In genomic region chr10:98433881-98434732, GRCh38 we compare ENCODE assay signal across 19 cellular contexts. TPM values are rescaled to one million over a fixed set of nuclear protein-coding genes. Genes with fewer than 3 reads are reported as not detected.
A peak's percentile ranks its signal among the peaks of the same experiment; 100 is the strongest.
DNase-seq lines count a peak whose midpoint lies in the region; ATAC-seq, FAIRE-seq and TF ChIP-seq lines count a peak whose summit lies in the region.
"Had no signal": no experiment of that assay in that cellular context is flagged by ENCODE, and none has a peak within 500 bp of the region (broad histone marks: within the 10 kb centered on the region; RNA-seq: fewer than 3 reads in every experiment).

No MANE protein-coding gene starts in this region.

- POLR2A ChIA-PET in naive thymus-derived CD4-positive, alpha-beta T cell (lab: Charles Lee): no interaction called here

- no peaks in the 10 kb centered on the region for H4K20me1 ChIP-seq in fibroblast of lung (ENCODE audit: control insufficient read depth, extremely low read depth, insufficient read depth, low read length)

- H3K27ac Mint-ChIP-seq in naive thymus-derived CD4-positive, alpha-beta T cell: no peak overlapping the region
- H3K27ac Mint-ChIP-seq: T-helper 1 cell treated with Interleukin-12 subunit alpha and Interleukin-12 subunit beta and Interleukin-4 antibody, amounts not matched to agents 30 μg/mL and 1 μg/mL, for 36 hours had no signal

- peaks cover 0 to 12% (median 3%) of the 10 kb centered on the region in 11 donors for H3K9me3 Mint-ChIP-seq in naive thymus-derived CD4-positive, alpha-beta T cell

- H2AFZ ChIP-seq in fibroblast of lung (ENCODE audit: low read length): no peak overlapping the region
- H2AFZ ChIP-seq: parathyroid adenoma had no signal

- no peak overlapping the region for H3K4me3 Mint-ChIP-seq in naive thymus-derived CD4-positive, alpha-beta T cell
- H3K4me3 Mint-ChIP-seq: T-helper 1 cell treated with Interleukin-12 subunit alpha and Interleukin-12 subunit beta and Interleukin-4 antibody, amounts not matched to agents 30 μg/mL and 1 μg/mL, for 36 hours had no signal

- H3K79me2 ChIP-seq in fibroblast of lung (ENCODE audit: control insufficient read depth, insufficient read depth, low read length): no peaks in the 10 kb centered on the region
- H3K79me2 ChIP-seq: parathyroid adenoma had no signal

- H3K4me3 ChIP-seq in fibroblast of lung (replicated peaks in 1 of 4; ENCODE audit: control extremely low read depth in 1 of 4, insufficient read depth in 1 of 4, low read depth in 3 of 4, low read length in 4 of 4): no peak overlapping the region
- H3K4me3 ChIP-seq in naive thymus-derived CD4-positive, alpha-beta T cell (ENCODE audit: low read length): no peak overlapping the region
- H3K4me3 ChIP-seq: BLaER1 treated with 17β-estradiol and CSF1 and Interleukin-3, amounts not matched to agents 10 nM and 100 nM; esophagus muscularis mucosa; testis had no signal

- H3K4me2 ChIP-seq in fibroblast of lung (ENCODE audit: extremely low read depth, insufficient read depth, low read length): no peak overlapping the region
- H3K4me2 ChIP-seq: BLaER1 treated with 17β-estradiol and CSF1 and Interleukin-3, amounts not matched to agents 10 nM and 100 nM had no signal

- FAIRE-seq in H54 (lab: Jason Lieb, UNC): peak; percentile 6

- peaks cover 26 to 77% (median 59%) of the 10 kb centered on the region in 5 donors for H3K36me3 Mint-ChIP-seq in naive thymus-derived CD4-positive, alpha-beta T cell

- H3K9ac ChIP-seq in fibroblast of lung (ENCODE audit: insufficient read depth, low read length): no peak overlapping the region
- H3K9ac ChIP-seq: BLaER1 treated with 17β-estradiol and CSF1 and Interleukin-3, amounts not matched to agents 10 nM and 100 nM; parathyroid adenoma had no signal

- no peak overlapping the region for H3K27ac ChIP-seq in fibroblast of lung (ENCODE audit: insufficient read depth, low read length)
- H3K27ac ChIP-seq in naive thymus-derived CD4-positive, alpha-beta T cell (ENCODE audit: low read depth, low read length): no peak overlapping the region
- H3K27ac ChIP-seq: BLaER1 treated with 17β-estradiol and CSF1 and Interleukin-3, amounts not matched to agents 10 nM and 100 nM; esophagus muscularis mucosa; parathyroid adenoma; testis had no signal

- CTCF ChIA-PET in naive thymus-derived CD4-positive, alpha-beta T cell (lab: Charles Lee): interaction anchor here (0.9 to 3.6 kb wide), 2 partner anchors 9 to 34 kb away, joined by 3 to 22 read pairs; no protein-coding TSS in a partner anchor

- peaks cover 5% of the 10 kb centered on the region for H3K4me1 ChIP-seq in fibroblast of lung (ENCODE audit: control insufficient read depth, extremely low read depth, insufficient read depth, low read length)
- H3K4me1 ChIP-seq in naive thymus-derived CD4-positive, alpha-beta T cell (ENCODE audit: control insufficient read depth in 2 of 2, insufficient read depth in 2 of 2, low read length in 2 of 2): no peaks in the 10 kb centered on the region
- H3K4me1 ChIP-seq: parathyroid adenoma, testis had no signal

- no peak for ATAC-seq in naive thymus-derived CD4-positive, alpha-beta T cell
- ATAC-seq: activated CD4-positive, CD25-positive, alpha-beta regulatory T cell treated with anti-CD3 and anti-CD28 coated beads, Interleukin-2, amount 50 U/mL, for 24 hours; left colon had no signal

- no peak for TF ChIP-seq CTCF in fibroblast of lung (conservative IDR thresholded peaks at IDR 0.05 in 1 of 2, IDR thresholded peaks at IDR 0.05 in 1 of 2; ENCODE audit: low read depth in 1 of 2, low read length in 2 of 2)

- peaks cover 31% of the 10 kb centered on the region for H3K36me3 ChIP-seq in fibroblast of lung (ENCODE audit: control insufficient read depth, insufficient read depth, low read length)
- H3K36me3 ChIP-seq in naive thymus-derived CD4-positive, alpha-beta T cell (ENCODE audit: control insufficient read depth in 2 of 3, insufficient read depth in 3 of 3, low read length in 3 of 3): peaks cover 22 to 73% (median 29%) of the 10 kb centered on the region in 3 experiments

- intact Hi-C loops in naive thymus-derived CD4-positive, alpha-beta T cell (cut with micrococcal nuclease): no loop called here

- peaks cover 1 to 12% (median 6%) of the 10 kb centered on the region in 7 donors for H3K4me1 Mint-ChIP-seq in naive thymus-derived CD4-positive, alpha-beta T cell

- no peak for TF ChIP-seq POLR2A in H54 (IDR thresholded peaks at IDR 0.05; ENCODE audit: low read depth, low read length)

- H3K9me3 ChIP-seq in fibroblast of lung (ENCODE audit: control insufficient read depth, insufficient read depth, low read depth, low read length): no peaks in the 10 kb centered on the region
- H3K9me3 ChIP-seq in naive thymus-derived CD4-positive, alpha-beta T cell (ENCODE audit: control insufficient read depth in 2 of 3, low read length in 3 of 3): no peaks in the 10 kb centered on the region
- H3K9me3 ChIP-seq: esophagus muscularis mucosa, testis had no signal

- DNase-seq in H54 (ENCODE audit: insufficient read length, low spot score) (peak; percentile 62), RKO (ENCODE audit: low spot score) (peak; percentile 52), fibroblast of lung (ENCODE audit: low read depth in 2 of 2) (peak; percentile 62 to 81), renal cortical epithelial cell (ENCODE audit: low read depth) (peak; percentile 85), NK-92 (lab: John Stamatoyannopoulos, UW; ENCODE audit: unreplicated experiment) (no peak), NCI-H187 (lab: John Stamatoyannopoulos, UW) (no peak)
- DNase-seq in naive thymus-derived CD4-positive, alpha-beta T cell: no peak
- DNase-seq: activated naive CD4-positive, alpha-beta T cell; hypothalamus; left colon; NCI-H1048; NCI-H82; stimulated activated CD4-positive, alpha-beta T cell treated with anti-CD3 and anti-CD28 coated beads, Interleukin-4, amount 100 ng/mL, for 24 hours; testis had no signal

- H3K27me3 Mint-ChIP-seq in naive thymus-derived CD4-positive, alpha-beta T cell: no peaks in the 10 kb centered on the region

- no peaks in the 10 kb centered on the region for H3K27me3 ChIP-seq in fibroblast of lung (ENCODE audit: control insufficient read depth, insufficient read depth, low read length)
- H3K27me3 ChIP-seq in naive thymus-derived CD4-positive, alpha-beta T cell (ENCODE audit: control insufficient read depth in 2 of 2, insufficient read depth in 2 of 2, low read length in 2 of 2): no peaks in the 10 kb centered on the region
- H3K27me3 ChIP-seq: BLaER1 treated with 17β-estradiol and CSF1 and Interleukin-3, amounts not matched to agents 10 nM and 100 nM; esophagus muscularis mucosa; testis had no signal

RNA-seq across cellular contexts. Expression of gene HPS1, which starts 12.6 kb away (rescaled TPM):
- 28.8 and 44.6 TPM in 2 replicates for total RNA-seq in fibroblast of lung
- 58.1 and 65.0 TPM in 2 replicates for polyA plus RNA-seq in fibroblast of lung
- polyA plus RNA-seq in fibroblast of lung (2012): 69.4 and 77.0 TPM in 2 replicates
- 132 TPM in 2 replicates for polyA minus RNA-seq in fibroblast of lung (ENCODE audit: low replicate concordance)
- total RNA-seq in renal cortical epithelial cell: 9.4 and 19.8 TPM in 2 replicates
- total RNA-seq in naive thymus-derived CD4-positive, alpha-beta T cell: 100 to 1,000 TPM in 2 of 5 experiments, 10 to 100 TPM in 3; 68.5 to 107 (median 90.9) TPM
- 10 to 100 TPM; 54.3 to 70.8 TPM for polyA plus RNA-seq in naive thymus-derived CD4-positive, alpha-beta T cell

RNA-seq across cellular contexts. Expression of gene PYROXD2, which starts 19.1 kb away (rescaled TPM):
- total RNA-seq in fibroblast of lung (12.8 and 16.0 TPM in 2 replicates), renal cortical epithelial cell (4.6 and 8.7 TPM in 2 replicates)
- 8.7 and 15.9 TPM in 2 replicates for polyA plus RNA-seq in fibroblast of lung
- polyA plus RNA-seq in fibroblast of lung (2012): 9.3 and 16.8 TPM in 2 replicates
- 6.9 and 20.3 TPM in 2 replicates for polyA minus RNA-seq in fibroblast of lung (ENCODE audit: low replicate concordance)
- total RNA-seq in naive thymus-derived CD4-positive, alpha-beta T cell: 10 to 100 TPM; 11.9 to 37.1 (median 26.9) TPM
- 1 to 10 TPM; 5.6 TPM for polyA plus RNA-seq in naive thymus-derived CD4-positive, alpha-beta T cell

Comparison
In these comparisons a context has a peak if more than half of its experiments do, and no peak if none do; other contexts are left out.
1. DNase-seq: peak in H54 (single experiment), RKO (single experiment), fibroblast of lung (2 of 2) and renal cortical epithelial cell (single experiment); none in naive thymus-derived CD4-positive, alpha-beta T cell (0 of 9), NK-92 (single experiment) and NCI-H187 (0 of 2).